1 cellular context compared by ENCODE assay signal in the genomic region with DNA sequence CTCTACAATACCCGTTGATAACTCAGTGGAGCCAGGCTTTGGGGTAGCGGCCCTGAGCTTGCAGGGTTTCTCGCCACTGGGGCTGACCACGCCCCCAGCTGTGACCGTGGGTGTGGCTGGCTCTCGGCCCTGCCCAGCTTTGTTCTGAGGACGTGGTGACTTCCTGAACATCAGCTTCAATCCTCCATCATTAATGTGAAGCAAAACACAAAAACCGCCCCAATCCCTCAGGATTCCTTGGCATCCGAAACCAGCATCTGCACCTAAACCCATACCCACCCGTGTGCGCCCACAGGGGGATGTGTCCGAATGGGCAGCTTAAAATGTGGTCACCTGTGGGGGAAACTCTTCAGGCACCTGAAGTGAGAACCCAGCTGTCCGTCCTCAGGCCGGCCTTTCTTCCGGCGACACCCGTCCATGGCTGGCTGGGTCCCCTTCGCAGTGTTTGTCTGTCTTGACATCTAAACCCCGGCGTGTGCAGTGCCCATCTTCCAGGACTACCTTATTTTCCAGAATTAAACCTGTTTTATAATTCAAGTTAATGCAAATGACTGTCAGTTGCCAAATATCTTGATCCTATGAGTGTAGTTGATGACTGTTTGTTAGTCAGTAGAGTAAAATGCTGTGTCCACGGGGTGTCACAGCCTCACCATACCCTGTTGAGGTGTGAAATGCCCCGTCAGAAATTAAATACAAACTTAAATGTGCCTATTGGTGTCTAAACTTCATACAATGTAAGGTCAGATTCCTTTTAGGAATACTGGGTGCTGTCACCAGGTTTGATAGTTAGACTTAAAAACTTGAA.
TF ChIP-seq lines count a peak whose summit lies in the region.

No MANE protein-coding gene starts in this region.

TF ChIP-seq in K562, 482 proteins besides CTCF, POLR2A, EP300 and RAD21 (continued from another document):
- TF ChIP-seq STAT6 (CRISPR knock-in tag; IDR thresholded peaks at IDR 0.05) (no peak), PHB2 (IDR thresholded peaks at IDR 0.05; ENCODE audit: low read depth) (no peak), TBL1XR1 (IDR thresholded peaks at IDR 0.05; ENCODE audit: low read length in 2 of 2) (no peak), ATF3 (IDR thresholded peaks at IDR 0.05) (no peak), ATF3 (CRISPR knock-in tag; conservative IDR thresholded peaks at IDR 0.05) (0 out of 2 replicates have a peak, but pooled peaks have one; percentile 51), HMGN3 (IDR thresholded peaks at IDR 0.05; ENCODE audit: borderline replicate concordance, extremely low read depth, insufficient read length, low read depth, low read length) (peak; percentile 37), ZNF79 (CRISPR knock-in tag; IDR thresholded peaks at IDR 0.05; ENCODE audit: low read depth) (no peak), KLF16 (IDR thresholded peaks at IDR 0.05) (no peak), SOX6 (IDR thresholded peaks at IDR 0.05) (0 out of 2 replicates have a peak, but pooled peaks have one; percentile 7), RBM22 (IDR thresholded peaks at IDR 0.05; ENCODE audit: low read depth, low read length, poor library complexity, severe bottlenecking) (peak; percentile 61), SAFB (IDR thresholded peaks at IDR 0.05; ENCODE audit: borderline replicate concordance, low read depth, low read length) (no peak), SP1 (CRISPR knock-in tag; IDR thresholded peaks at IDR 0.05) (peak; percentile 46; the same call in 1 of the 2 replicates), HDAC1 (IDR thresholded peaks at IDR 0.05) (no peak), SUPT5H (IDR thresholded peaks at IDR 0.05) (peak; percentile 55), NRF1 (conservative IDR thresholded peaks at IDR 0.05 in 1 of 2, IDR thresholded peaks at IDR 0.05 in 1 of 2) (peak; percentile 30 to 31; a peak in 1 of 4 replicates), ZNF41 (CRISPR knock-in tag; conservative IDR thresholded peaks at IDR 0.05) (no peak), POLR2G (IDR thresholded peaks at IDR 0.05; ENCODE audit: low read depth, low read length) (peak; percentile 60; the same call in 1 of the 2 replicates)
- TF ChIP-seq, protein P1, sequence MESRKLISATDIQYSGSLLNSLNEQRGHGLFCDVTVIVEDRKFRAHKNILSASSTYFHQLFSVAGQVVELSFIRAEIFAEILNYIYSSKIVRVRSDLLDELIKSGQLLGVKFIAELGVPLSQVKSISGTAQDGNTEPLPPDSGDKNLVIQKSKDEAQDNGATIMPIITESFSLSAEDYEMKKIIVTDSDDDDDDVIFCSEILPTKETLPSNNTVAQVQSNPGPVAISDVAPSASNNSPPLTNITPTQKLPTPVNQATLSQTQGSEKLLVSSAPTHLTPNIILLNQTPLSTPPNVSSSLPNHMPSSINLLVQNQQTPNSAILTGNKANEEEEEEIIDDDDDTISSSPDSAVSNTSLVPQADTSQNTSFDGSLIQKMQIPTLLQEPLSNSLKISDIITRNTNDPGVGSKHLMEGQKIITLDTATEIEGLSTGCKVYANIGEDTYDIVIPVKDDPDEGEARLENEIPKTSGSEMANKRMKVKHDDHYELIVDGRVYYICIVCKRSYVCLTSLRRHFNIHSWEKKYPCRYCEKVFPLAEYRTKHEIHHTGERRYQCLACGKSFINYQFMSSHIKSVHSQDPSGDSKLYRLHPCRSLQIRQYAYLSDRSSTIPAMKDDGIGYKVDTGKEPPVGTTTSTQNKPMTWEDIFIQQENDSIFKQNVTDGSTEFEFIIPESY (CRISPR knock-in tag; IDR thresholded peaks at IDR 0.05) = peak; percentile 65; the same call in 1 of the 2 replicates
- TF ChIP-seq, protein P2, sequence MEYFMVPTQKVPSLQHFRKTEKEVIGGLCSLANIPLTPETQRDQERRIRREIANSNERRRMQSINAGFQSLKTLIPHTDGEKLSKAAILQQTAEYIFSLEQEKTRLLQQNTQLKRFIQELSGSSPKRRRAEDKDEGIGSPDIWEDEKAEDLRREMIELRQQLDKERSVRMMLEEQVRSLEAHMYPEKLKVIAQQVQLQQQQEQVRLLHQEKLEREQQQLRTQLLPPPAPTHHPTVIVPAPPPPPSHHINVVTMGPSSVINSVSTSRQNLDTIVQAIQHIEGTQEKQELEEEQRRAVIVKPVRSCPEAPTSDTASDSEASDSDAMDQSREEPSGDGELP (CRISPR knock-in tag; IDR thresholded peaks at IDR 0.05; ENCODE audit: borderline replicate concordance) = peak; percentile 44; the same call in 1 of the 2 replicates
- TF ChIP-seq, protein P3, sequence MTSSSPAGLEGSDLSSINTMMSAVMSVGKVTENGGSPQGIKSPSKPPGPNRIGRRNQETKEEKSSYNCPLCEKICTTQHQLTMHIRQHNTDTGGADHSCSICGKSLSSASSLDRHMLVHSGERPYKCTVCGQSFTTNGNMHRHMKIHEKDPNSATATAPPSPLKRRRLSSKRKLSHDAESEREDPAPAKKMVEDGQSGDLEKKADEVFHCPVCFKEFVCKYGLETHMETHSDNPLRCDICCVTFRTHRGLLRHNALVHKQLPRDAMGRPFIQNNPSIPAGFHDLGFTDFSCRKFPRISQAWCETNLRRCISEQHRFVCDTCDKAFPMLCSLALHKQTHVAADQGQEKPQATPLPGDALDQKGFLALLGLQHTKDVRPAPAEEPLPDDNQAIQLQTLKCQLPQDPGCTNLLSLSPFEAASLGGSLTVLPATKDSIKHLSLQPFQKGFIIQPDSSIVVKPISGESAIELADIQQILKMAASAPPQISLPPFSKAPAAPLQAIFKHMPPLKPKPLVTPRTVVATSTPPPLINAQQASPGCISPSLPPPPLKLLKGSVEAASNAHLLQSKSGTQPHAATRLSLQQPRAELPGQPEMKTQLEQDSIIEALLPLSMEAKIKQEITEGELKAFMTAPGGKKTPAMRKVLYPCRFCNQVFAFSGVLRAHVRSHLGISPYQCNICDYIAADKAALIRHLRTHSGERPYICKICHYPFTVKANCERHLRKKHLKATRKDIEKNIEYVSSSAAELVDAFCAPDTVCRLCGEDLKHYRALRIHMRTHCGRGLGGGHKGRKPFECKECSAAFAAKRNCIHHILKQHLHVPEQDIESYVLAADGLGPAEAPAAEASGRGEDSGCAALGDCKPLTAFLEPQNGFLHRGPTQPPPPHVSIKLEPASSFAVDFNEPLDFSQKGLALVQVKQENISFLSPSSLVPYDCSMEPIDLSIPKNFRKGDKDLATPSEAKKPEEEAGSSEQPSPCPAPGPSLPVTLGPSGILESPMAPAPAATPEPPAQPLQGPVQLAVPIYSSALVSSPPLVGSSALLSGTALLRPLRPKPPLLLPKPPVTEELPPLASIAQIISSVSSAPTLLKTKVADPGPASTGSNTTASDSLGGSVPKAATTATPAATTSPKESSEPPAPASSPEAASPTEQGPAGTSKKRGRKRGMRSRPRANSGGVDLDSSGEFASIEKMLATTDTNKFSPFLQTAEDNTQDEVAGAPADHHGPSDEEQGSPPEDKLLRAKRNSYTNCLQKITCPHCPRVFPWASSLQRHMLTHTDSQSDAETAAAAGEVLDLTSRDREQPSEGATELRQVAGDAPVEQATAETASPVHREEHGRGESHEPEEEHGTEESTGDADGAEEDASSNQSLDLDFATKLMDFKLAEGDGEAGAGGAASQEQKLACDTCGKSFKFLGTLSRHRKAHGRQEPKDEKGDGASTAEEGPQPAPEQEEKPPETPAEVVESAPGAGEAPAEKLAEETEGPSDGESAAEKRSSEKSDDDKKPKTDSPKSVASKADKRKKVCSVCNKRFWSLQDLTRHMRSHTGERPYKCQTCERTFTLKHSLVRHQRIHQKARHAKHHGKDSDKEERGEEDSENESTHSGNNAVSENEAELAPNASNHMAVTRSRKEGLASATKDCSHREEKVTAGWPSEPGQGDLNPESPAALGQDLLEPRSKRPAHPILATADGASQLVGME (CRISPR knock-in tag; IDR thresholded peaks at IDR 0.05) = no peak
